ENCODE assay signal across 8 cellular contexts in the genomic region with DNA sequence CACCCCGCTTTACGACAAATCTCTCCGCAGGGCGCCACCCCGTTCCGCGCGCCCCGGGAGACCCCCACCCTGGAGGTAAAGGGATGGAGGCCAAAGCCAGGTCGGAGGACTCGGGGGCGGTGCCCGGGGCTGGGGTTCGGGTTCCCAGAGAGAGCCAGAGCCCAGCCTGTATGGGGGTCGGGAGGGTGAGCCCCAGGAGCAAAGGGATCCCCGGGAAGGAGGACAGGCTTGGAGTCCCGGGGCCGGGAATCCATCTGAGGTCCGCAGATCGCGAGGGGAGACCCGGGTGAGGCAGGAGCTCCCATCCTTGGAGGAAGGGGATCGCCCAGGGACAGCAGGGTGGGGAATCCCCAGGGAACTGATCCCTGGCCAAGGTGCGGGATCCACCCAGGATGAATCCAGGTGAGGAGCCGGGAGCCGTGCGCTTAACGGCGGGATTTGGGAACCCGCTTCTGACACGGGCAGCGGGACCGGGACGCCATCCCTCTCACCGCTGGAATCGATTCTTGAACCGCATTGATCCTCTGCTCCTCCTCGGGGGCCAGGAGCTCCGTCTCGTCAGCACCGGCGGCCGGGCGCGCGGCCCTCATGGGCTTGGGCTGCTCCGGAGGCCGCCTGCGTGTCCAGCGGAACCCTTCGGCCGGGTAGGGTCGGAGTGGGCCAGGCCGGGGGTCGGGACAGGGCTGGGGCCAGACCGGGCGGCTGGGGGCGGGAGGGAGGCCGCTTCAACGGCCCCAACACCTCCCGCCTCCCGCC. TPM values are rescaled to one million over a fixed set of nuclear protein-coding genes. Genes with fewer than 3 reads are reported as not detected.
DNase-seq lines count a peak whose midpoint lies in the region; ATAC-seq and TF ChIP-seq lines count a peak whose summit lies in the region.

A gene with protein sequence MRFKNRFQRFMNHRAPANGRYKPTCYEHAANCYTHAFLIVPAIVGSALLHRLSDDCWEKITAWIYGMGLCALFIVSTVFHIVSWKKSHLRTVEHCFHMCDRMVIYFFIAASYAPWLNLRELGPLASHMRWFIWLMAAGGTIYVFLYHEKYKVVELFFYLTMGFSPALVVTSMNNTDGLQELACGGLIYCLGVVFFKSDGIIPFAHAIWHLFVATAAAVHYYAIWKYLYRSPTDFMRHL (minus strand): TSS at position 657 of the 756 bp plus-strand sequence. CDS start 140 bp downstream, at position 517.

- peak within 1 kb of the TSS; percentile 77; the same call in 1 of the 2 replicates for H3K27ac Mint-ChIP-seq in WTC11

- no peak for TF ChIP-seq RAD21 in neural cell (conservative IDR thresholded peaks at IDR 0.05)

- H3K4me1 Mint-ChIP-seq in WTC11: peaks cover 41% of the 10 kb centered on the region

- H3K9me3 ChIP-seq in fibroblast of lung (ENCODE audit: control insufficient read depth, insufficient read depth, low read depth, low read length) (no peaks in the 10 kb centered on the region), neural cell (ENCODE audit: low read length) (no peaks in the 10 kb centered on the region)

- no peak for TF ChIP-seq CTCF in WTC11 (IDR thresholded peaks at IDR 0.05)
- no peak for TF ChIP-seq CTCF in fibroblast of lung (conservative IDR thresholded peaks at IDR 0.05 in 1 of 2, IDR thresholded peaks at IDR 0.05 in 1 of 2; ENCODE audit: low read depth in 1 of 2, low read length in 2 of 2)
- TF ChIP-seq CTCF in neural cell (IDR thresholded peaks at IDR 0.05; ENCODE audit: poor library complexity, severe bottlenecking): no peak
- no peak for TF ChIP-seq CTCF in GM10248 (IDR thresholded peaks at IDR 0.05; ENCODE audit: control extremely low read depth, extremely low read depth, low read depth, missing control alignments)

- peaks cover 4% of the 10 kb centered on the region for H3K4me1 ChIP-seq in fibroblast of lung (ENCODE audit: control insufficient read depth, extremely low read depth, insufficient read depth, low read length)

- H3K4me2 ChIP-seq in fibroblast of lung (ENCODE audit: extremely low read depth, insufficient read depth, low read length): peak within 1 kb of the TSS; percentile 84
- H3K4me2 ChIP-seq in neural cell (ENCODE audit: low read length): peak within 1 kb of the TSS; percentile 68

- no peaks in the 10 kb centered on the region for H3K27me3 ChIP-seq in fibroblast of lung (ENCODE audit: control insufficient read depth, insufficient read depth, low read length)
- H3K27me3 ChIP-seq in neural cell (ENCODE audit: insufficient read depth, low read depth, low read length): no peaks in the 10 kb centered on the region

- H3K36me3 ChIP-seq in fibroblast of lung (ENCODE audit: control insufficient read depth, insufficient read depth, low read length) (no peaks in the 10 kb centered on the region), neural cell (ENCODE audit: insufficient read depth, low read length) (no peaks in the 10 kb centered on the region)

- H3F3A ChIP-seq in neural cell (ENCODE audit: insufficient read depth, low read length, poor library complexity, severe bottlenecking): no peaks in the 10 kb centered on the region

- H3K36me3 Mint-ChIP-seq in WTC11: peaks cover 12% of the 10 kb centered on the region

- H3K27ac ChIP-seq in fibroblast of lung (ENCODE audit: insufficient read depth, low read length): peak within 1 kb of the TSS; percentile 71
- H3K27ac ChIP-seq in neural cell (ENCODE audit: low read length): peak within 1 kb of the TSS; percentile 83

- ATAC-seq in GM21423 (IDR thresholded peaks at IDR 0.05; ENCODE audit: unreplicated experiment): peak; percentile 6
- peak; percentile 42 for ATAC-seq in WTC11

- TF ChIP-seq EP300 in neural cell (conservative IDR thresholded peaks at IDR 0.05; ENCODE audit: poor library complexity, severe bottlenecking): no peak

- peak within 1 kb of the TSS; percentile 59 for H3K9ac ChIP-seq in fibroblast of lung (ENCODE audit: insufficient read depth, low read length)
- peak within 1 kb of the TSS; percentile 90 for H3K9ac ChIP-seq in neural cell (ENCODE audit: low read length)

- peak within 1 kb of the TSS; percentile 92 to 96 (median 94) for H3K4me3 ChIP-seq in fibroblast of lung (replicated peaks in 1 of 4; ENCODE audit: control extremely low read depth in 1 of 4, insufficient read depth in 1 of 4, low read depth in 3 of 4, low read length in 4 of 4)
- H3K4me3 ChIP-seq in neural cell (ENCODE audit: low read length): peak within 1 kb of the TSS; percentile 98

- H3K79me2 ChIP-seq in fibroblast of lung (ENCODE audit: control insufficient read depth, insufficient read depth, low read length): peaks cover 9% of the 10 kb centered on the region
- peaks cover 31% of the 10 kb centered on the region for H3K79me2 ChIP-seq in neural cell (replicated peaks; ENCODE audit: insufficient read depth, low read length)

- no peaks in the 10 kb centered on the region for H3K27me3 Mint-ChIP-seq in WTC11 (ENCODE audit: low read depth)

- no peaks in the 10 kb centered on the region for H3K9me3 Mint-ChIP-seq in WTC11

- peak within 1 kb of the TSS; percentile 84 for H3K4me3 Mint-ChIP-seq in WTC11

- H4K20me1 ChIP-seq in fibroblast of lung (ENCODE audit: control insufficient read depth, extremely low read depth, insufficient read depth, low read length) (no peaks in the 10 kb centered on the region), neural cell (ENCODE audit: insufficient read depth) (no peaks in the 10 kb centered on the region)

- peak within 1 kb of the TSS; percentile 83 for H2AFZ ChIP-seq in fibroblast of lung (ENCODE audit: low read length)
- H2AFZ ChIP-seq in neural cell (ENCODE audit: low read depth, low read length): peak within 1 kb of the TSS; percentile 93

- DNase-seq in Daoy (ENCODE audit: low read depth) (peak; percentile 7), HT1080 (ENCODE audit: low read depth) (no peak), WTC11 (ENCODE audit: low spot score) (peak; percentile 32), fibroblast of lung (ENCODE audit: low read depth in 2 of 2) (no peak), GM10248 (ENCODE audit: extremely low spot score) (no peak), middle frontal gyrus (ENCODE audit: extremely low spot score, low spot score) (no peak)

- POLR2A ChIA-PET in WTC11 (lab: Charles Lee) (no interaction called here), GM10248 (lab: Yijun Ruan, JAX) (no interaction called here)

- CTCF ChIA-PET in WTC11 (lab: Charles Lee): interaction anchor here (1.2 to 1.4 kb wide), 2 partner anchors 91 to 93 kb away, joined by 5 read pairs; no protein-coding TSS in a partner anchor
- CTCF ChIA-PET in GM10248 (lab: Yijun Ruan, JAX): interaction anchor here (1.1 to 2.3 kb wide), 6 partner anchors 11 to 95 kb away, joined by 3 to 7 read pairs (median 4); no protein-coding TSS in a partner anchor

- H3K9me2 ChIP-seq in neural cell (ENCODE audit: insufficient read depth, low read length): no peaks in the 10 kb centered on the region

TF ChIP-seq in WTC11, 78 proteins besides CTCF, POLR2A, EP300 and RAD21 (continues in another document):
- TF ChIP-seq HMGA2 (CRISPR knock-in tag; IDR thresholded peaks at IDR 0.05) (0 out of 2 replicates have a peak, but pooled peaks have one; percentile 2), FOXK1 (CRISPR knock-in tag; IDR thresholded peaks at IDR 0.05) (peak; percentile 44; the same call in 1 of the 2 replicates), GRHL2 (CRISPR knock-in tag; IDR thresholded peaks at IDR 0.05; ENCODE audit: insufficient replicate concordance, severe bottlenecking) (no peak), ZNF138 (CRISPR knock-in tag; conservative IDR thresholded peaks at IDR 0.05) (no peak), ZNF423 (CRISPR knock-in tag; IDR thresholded peaks at IDR 0.05) (0 out of 2 replicates have a peak, but pooled peaks have one; percentile 7)
- TF ChIP-seq, protein P1, sequence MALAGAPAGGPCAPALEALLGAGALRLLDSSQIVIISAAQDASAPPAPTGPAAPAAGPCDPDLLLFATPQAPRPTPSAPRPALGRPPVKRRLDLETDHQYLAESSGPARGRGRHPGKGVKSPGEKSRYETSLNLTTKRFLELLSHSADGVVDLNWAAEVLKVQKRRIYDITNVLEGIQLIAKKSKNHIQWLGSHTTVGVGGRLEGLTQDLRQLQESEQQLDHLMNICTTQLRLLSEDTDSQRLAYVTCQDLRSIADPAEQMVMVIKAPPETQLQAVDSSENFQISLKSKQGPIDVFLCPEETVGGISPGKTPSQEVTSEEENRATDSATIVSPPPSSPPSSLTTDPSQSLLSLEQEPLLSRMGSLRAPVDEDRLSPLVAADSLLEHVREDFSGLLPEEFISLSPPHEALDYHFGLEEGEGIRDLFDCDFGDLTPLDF (CRISPR knock-in tag; IDR thresholded peaks at IDR 0.05): no peak

TF ChIP-seq in neural cell, 6 proteins besides CTCF, POLR2A, EP300 and RAD21 (continues in another document):
- TF ChIP-seq TAF1 (IDR thresholded peaks at IDR 0.05; ENCODE audit: low read depth) (no peak), MXI1 (conservative IDR thresholded peaks at IDR 0.05; ENCODE audit: poor library complexity, severe bottlenecking) (peak; percentile 60)

RNA-seq across cellular contexts. Expression of the gene that starts here (rescaled TPM):
- total RNA-seq in Daoy (2014; rRNA removed; shearing (Covaris generic)): 18.7 and 23.4 TPM in 2 replicates
- 6.4 and 13.6 TPM in 2 replicates for total RNA-seq in HT1080 (2014; rRNA removed; shearing (Covaris generic))
- polyA plus RNA-seq in HT1080 (2015; cell fraction: cytosol; rRNA removed): 17.3 and 17.8 TPM in 2 replicates
- 6.7 and 8.4 TPM in 2 replicates for polyA plus RNA-seq in HT1080 (2015; cell fraction: nucleus; rRNA removed)
- total RNA-seq in WTC11 (2021) (37.2 to 42.8 TPM (median 40.8 TPM) in 3 replicates), fibroblast of lung (36.3 and 44.7 TPM in 2 replicates)
- polyA plus RNA-seq in fibroblast of lung (16.0 TPM in 2 replicates), neural cell (96.1 and 111 TPM in 2 replicates)
- 9.2 and 9.5 TPM in 2 replicates for polyA plus RNA-seq in fibroblast of lung (2012)
- polyA minus RNA-seq in fibroblast of lung (ENCODE audit: low replicate concordance) (1.2 and 7.4 TPM in 2 replicates), neural cell (92.8 and 94.7 TPM in 2 replicates)

Comparison
In these comparisons a context has a peak if more than half of its experiments do, and no peak if none do; other contexts are left out.
1. DNase-seq: peak in Daoy (single experiment) and WTC11 (single experiment); none in HT1080 (single experiment), fibroblast of lung (0 of 2), GM10248 (single experiment) and middle frontal gyrus (single experiment).